ENCODE assay signal across 8 cellular contexts in the genomic region with DNA sequence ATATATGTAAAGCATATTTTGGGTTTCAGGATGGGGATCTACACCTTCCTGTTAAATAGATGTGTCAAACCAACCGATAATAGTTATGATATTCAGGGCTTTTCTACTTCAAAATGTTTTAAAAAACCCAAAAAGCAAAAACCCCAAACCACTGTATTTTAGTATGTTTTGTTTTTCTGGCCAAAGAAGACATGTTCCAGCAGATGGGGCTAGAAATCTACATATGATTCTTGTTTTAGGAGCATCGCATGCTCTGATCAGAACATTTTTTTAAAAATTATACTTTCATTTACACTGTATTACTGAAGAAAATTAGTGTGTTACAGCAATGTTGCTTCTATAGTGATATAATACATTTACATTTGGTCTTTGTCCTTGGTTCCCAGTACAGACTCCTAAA.
DNase-seq lines count a peak whose midpoint lies in the region; ATAC-seq and TF ChIP-seq lines count a peak whose summit lies in the region.

No MANE protein-coding gene starts in this region.

- H2AFZ ChIP-seq in ACC112 (ENCODE audit: low read length, unreplicated experiment): no peak overlapping the region
- H2AFZ ChIP-seq in KMS-11 (ENCODE audit: low read depth): no peak overlapping the region

- H3K36me3 ChIP-seq in ACC112 (ENCODE audit: insufficient read depth, low read length) (peaks cover 6% of the 10 kb centered on the region; the same call in 1 of the 2 replicates), KMS-11 (ENCODE audit: insufficient read depth) (no peaks in the 10 kb centered on the region)

- no peaks in the 10 kb centered on the region; the same call in 1 of the 2 replicates for H4K20me1 ChIP-seq in KMS-11 (ENCODE audit: insufficient read depth)

- H3K9ac ChIP-seq in KMS-11: no peak overlapping the region

- intact Hi-C loops in head of caudate nucleus (cut with DNase I): no loop called here

- ATAC-seq in GM18858 (IDR thresholded peaks at IDR 0.05; ENCODE audit: unreplicated experiment): peak; percentile 26
- no peak for ATAC-seq in HG02870 (IDR thresholded peaks at IDR 0.05; ENCODE audit: unreplicated experiment)

- DNase-seq in fibroblast of peridontal ligament (ENCODE audit: extremely low read depth) (peak; percentile 86), kidney tubule cell (ENCODE audit: low spot score) (no peak), head of caudate nucleus (no peak)
- DNase-seq in stimulated activated CD4-positive, alpha-beta T cell treated with anti-CD3 and anti-CD28 coated beads, Interleukin-2, amount 100 ng/mL, for 24 hours: no peak

- H3K4me1 ChIP-seq in ACC112 (ENCODE audit: control insufficient read depth, insufficient read depth, low read length, unreplicated experiment) (peaks cover 61% of the 10 kb centered on the region), KMS-11 (ENCODE audit: low read depth, poor library complexity, severe bottlenecking) (peaks cover 17% of the 10 kb centered on the region)

- no peak overlapping the region for H3K4me3 ChIP-seq in ACC112 (ENCODE audit: low read depth, low read length)
- no peak overlapping the region for H3K4me3 ChIP-seq in KMS-11 (IDR thresholded peaks at IDR 0.05; ENCODE audit: insufficient read depth, low read depth, low read length)

- H3K79me2 ChIP-seq in ACC112 (ENCODE audit: control insufficient read depth, insufficient read depth, low read length, unreplicated experiment): peaks cover 75% of the 10 kb centered on the region
- peaks cover 6% of the 10 kb centered on the region; the same call in 1 of the 2 replicates for H3K79me2 ChIP-seq in KMS-11 (ENCODE audit: insufficient read depth, low read depth)

- H3K4me2 ChIP-seq in KMS-11: peak overlapping the region; percentile 19; the same call in 1 of the 2 replicates

- H3K27ac ChIP-seq in ACC112 (ENCODE audit: low read depth, low read length): peak overlapping the region; percentile 25; the same call in 1 of the 2 replicates
- H3K27ac ChIP-seq in KMS-11: no peak overlapping the region

- peak; percentile 35 for TF ChIP-seq CTCF in KMS-11 (conservative IDR thresholded peaks at IDR 0.05; ENCODE audit: low read depth, low read length)

- H3K27me3 ChIP-seq in ACC112 (ENCODE audit: insufficient read depth, low read length): no peaks in the 10 kb centered on the region
- no peaks in the 10 kb centered on the region for H3K27me3 ChIP-seq in KMS-11 (ENCODE audit: insufficient read depth, low read depth)
